Comparison of ENCODE assay signal across 9 cellular contexts in the genomic region with DNA sequence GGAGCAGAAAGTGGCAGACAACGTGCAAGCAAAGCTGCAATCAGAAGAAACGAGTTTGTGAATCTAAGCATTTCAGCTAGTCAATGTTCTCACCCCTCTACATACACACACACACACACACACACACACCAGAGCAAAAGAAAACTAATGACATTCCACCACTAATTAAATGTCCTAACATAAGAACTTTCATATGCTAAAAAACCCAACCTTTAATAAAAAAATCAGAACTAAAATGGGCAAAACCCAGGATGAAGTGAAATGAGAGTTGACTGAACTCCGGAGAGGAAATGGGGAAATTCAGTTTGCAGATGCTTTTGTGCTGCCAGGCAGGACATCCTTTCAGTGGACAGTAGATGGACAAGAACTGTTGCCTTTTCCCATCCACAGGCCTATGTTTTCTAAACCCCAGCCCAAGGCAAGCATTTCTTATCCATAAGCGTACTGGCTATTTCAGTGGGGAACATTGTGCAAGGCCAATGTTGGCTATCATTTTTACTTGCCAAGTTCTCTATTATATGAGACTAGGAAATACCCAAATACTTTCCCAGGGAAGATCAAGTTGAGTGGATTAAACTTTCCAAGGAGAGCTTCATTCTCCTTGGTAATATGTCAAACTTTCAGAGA. TPM values are rescaled to one million over a fixed set of nuclear protein-coding genes. Genes with fewer than 3 reads are reported as not detected.
A peak's percentile ranks its signal among the peaks of the same experiment; 100 is the strongest.
DNase-seq lines count a peak whose midpoint lies in the region; ATAC-seq and TF ChIP-seq lines count a peak whose summit lies in the region.
"Had no signal": no experiment of that assay in that cellular context is flagged by ENCODE, and none has a peak within 500 bp of the region (broad histone marks: within the 10 kb centered on the region; RNA-seq: fewer than 3 reads in every experiment).

No MANE protein-coding gene starts in this region.

- H3K4me3 ChIP-seq in HCT116 (replicated peaks in 1 of 2; ENCODE audit: low read depth in 1 of 2, low read length in 2 of 2) (no peak overlapping the region), cardiac fibroblast (replicated peaks in 1 of 2; ENCODE audit: low read depth in 2 of 2, low read length in 2 of 2) (no peak overlapping the region), smooth muscle cell (no peak overlapping the region)

- DNase-seq in HCT116 (ENCODE audit: low read depth, low spot score) = no peak
- DNase-seq in cardiac fibroblast (ENCODE audit: low read depth in 2 of 2) = peak; percentile 76 to 81
- no peak for DNase-seq in smooth muscle cell (lab: John Stamatoyannopoulos, UW; ENCODE audit: unreplicated experiment)
- no peak for DNase-seq in activated CD4-positive, alpha-beta T cell treated with anti-CD3 and anti-CD28 coated beads for 36 hours
- no peak for DNase-seq in MV-4-11 (lab: John Stamatoyannopoulos, UW)
- DNase-seq in D341Med (ENCODE audit: low spot score) = no peak
- DNase-seq: cerebellar nuclear complex had no signal

- peaks cover 2% of the 10 kb centered on the region for H3K4me1 Mint-ChIP-seq in activated CD4-positive, alpha-beta T cell treated with anti-CD3 and anti-CD28 coated beads for 36 hours

- H4K20me1 ChIP-seq in HCT116 (ENCODE audit: insufficient read depth) = no peaks in the 10 kb centered on the region
- H4K20me1 ChIP-seq in smooth muscle cell (ENCODE audit: low read depth) = no peaks in the 10 kb centered on the region

- no peaks in the 10 kb centered on the region for H3K36me3 ChIP-seq in HCT116 (ENCODE audit: control insufficient read depth in 1 of 2, insufficient read depth in 2 of 2, low read length in 2 of 2)
- no peaks in the 10 kb centered on the region for H3K36me3 ChIP-seq in smooth muscle cell (ENCODE audit: low read depth)

- no peaks in the 10 kb centered on the region for H3K9me2 ChIP-seq in HCT116 (ENCODE audit: insufficient read depth)

- H3K4me2 ChIP-seq in HCT116 (ENCODE audit: low read length) = peak overlapping the region; percentile 56
- peak overlapping the region; percentile 61 for H3K4me2 ChIP-seq in smooth muscle cell

- no peak overlapping the region for H3K9ac ChIP-seq in HCT116 (ENCODE audit: low read length)
- H3K9ac ChIP-seq in smooth muscle cell (ENCODE audit: low read depth) = no peak overlapping the region

- H2AFZ ChIP-seq in HCT116 (ENCODE audit: low read depth, low read length, poor library complexity, severe bottlenecking) (peak overlapping the region; percentile 39), smooth muscle cell (ENCODE audit: low read depth) (no peak overlapping the region)

- no peaks in the 10 kb centered on the region for H3K27me3 ChIP-seq in HCT116 (ENCODE audit: insufficient read depth, low read length)
- H3K27me3 ChIP-seq in layer of hippocampus (ENCODE audit: control insufficient read depth, insufficient read depth, low read length) = no peaks in the 10 kb centered on the region
- no peaks in the 10 kb centered on the region for H3K27me3 ChIP-seq in smooth muscle cell (ENCODE audit: low read depth)

- intact Hi-C loops in HCT116 (cut with micrococcal nuclease) = loop anchor here (1.0 to 10.0 kb wide), 5 partner anchors 100 to 780 kb away; a partner anchor contains a TSS
- intact Hi-C loops in activated CD4-positive, alpha-beta T cell treated with anti-CD3 and anti-CD28 coated beads for 36 hours (cut with DNase I, micrococcal nuclease) = loop anchor here (1.0 kb wide), 1 partner anchor 210 kb away; no protein-coding TSS in a partner anchor

- no peak for TF ChIP-seq RAD21 in HCT116 (IDR thresholded peaks at IDR 0.05; ENCODE audit: low read depth)

- WGBS in smooth muscle cell (ENCODE audit: low lambda C conversion rate) = 36% methylated on average over 4 of the region's 4 CpGs

- no TSS peak for BruUV-seq in HCT116 (replicated peaks; lab: Mats Ljungman, UMichigan)

- H3K27ac ChIP-seq in HCT116 (ENCODE audit: low read depth, low read length) (no peak overlapping the region), layer of hippocampus (ENCODE audit: low read depth, low read length) (peak overlapping the region; percentile 25), smooth muscle cell (ENCODE audit: low read depth) (peak overlapping the region; percentile 81)

- peaks cover 10% of the 10 kb centered on the region for H3F3A ChIP-seq in smooth muscle cell (ENCODE audit: low read depth)

- H3K9me3 ChIP-seq in HCT116 (ENCODE audit: control insufficient read depth in 1 of 2, insufficient read depth in 1 of 2, low read depth in 1 of 2, low read length in 2 of 2) = no peaks in the 10 kb centered on the region
- no peaks in the 10 kb centered on the region for H3K9me3 ChIP-seq in smooth muscle cell (replicated peaks; ENCODE audit: low read depth)

- H3K27ac Mint-ChIP-seq in activated CD4-positive, alpha-beta T cell treated with anti-CD3 and anti-CD28 coated beads for 36 hours = no peak overlapping the region

- POLR2A ChIA-PET in HCT116 (lab: Charles Lee) = no interaction called here
- POLR2A ChIA-PET in activated CD4-positive, alpha-beta T cell treated with anti-CD3 and anti-CD28 coated beads for 36 hours (lab: Charles Lee) = no interaction called here

- peaks cover 11 to 17% of the 10 kb centered on the region in 2 experiments for H3K4me1 ChIP-seq in HCT116 (ENCODE audit: control insufficient read depth in 1 of 2, insufficient read depth in 2 of 2, low read length in 2 of 2)
- H3K4me1 ChIP-seq in smooth muscle cell (ENCODE audit: low read depth) = peaks cover 16% of the 10 kb centered on the region

- CTCF ChIA-PET in HCT116 (lab: Charles Lee) = interaction anchor here (1.2 to 1.3 kb wide), 2 partner anchors 17 to 208 kb away, joined by 3 to 5 read pairs; no protein-coding TSS in a partner anchor
- CTCF ChIA-PET in activated CD4-positive, alpha-beta T cell treated with anti-CD3 and anti-CD28 coated beads for 36 hours (lab: Charles Lee) = interaction anchor here (0.6 to 1.5 kb wide), 7 partner anchors 8 to 197 kb away, joined by 3 to 6 read pairs (median 5); no protein-coding TSS in a partner anchor

- ATAC-seq in HCT116 = peak; percentile 27; the same call in 1 of the 2 replicates
- no peak for ATAC-seq in activated CD4-positive, alpha-beta T cell treated with anti-CD3 and anti-CD28 coated beads for 36 hours
- ATAC-seq in GM21367 (IDR thresholded peaks at IDR 0.05; ENCODE audit: unreplicated experiment) = no peak

- RAD21 ChIA-PET in HCT116 (lab: Charles Lee; ENCODE audit: low non-redundant PET in 1 of 2, low total read pairs in 2 of 2, uncharacterized antibody in 2 of 2, unreplicated experiment in 2 of 2) = no interaction called here

- H3K79me2 ChIP-seq in HCT116 (ENCODE audit: insufficient read depth, low read length) (no peaks in the 10 kb centered on the region), smooth muscle cell (ENCODE audit: low read depth) (peaks cover 9% of the 10 kb centered on the region)

- TF ChIP-seq CTCF in HCT116 (IDR thresholded peaks at IDR 0.05 in 2 of 3, conservative IDR thresholded peaks at IDR 0.05 in 1 of 3; ENCODE audit: borderline replicate concordance in 1 of 3, insufficient read depth in 1 of 3, low read depth in 2 of 3, low read length in 2 of 3) (no peak), cardiac fibroblast (IDR thresholded peaks at IDR 0.05; ENCODE audit: low read depth, low read length) (no peak), smooth muscle cell (IDR thresholded peaks at IDR 0.05; ENCODE audit: borderline replicate concordance, insufficient read depth, poor library complexity, severe bottlenecking) (no peak)

- TF ChIP-seq POLR2A in HCT116 (IDR thresholded peaks at IDR 0.05; ENCODE audit: borderline replicate concordance, extremely low read depth, insufficient read depth, insufficient read length) = no peak

- no peak overlapping the region for H3K4me3 Mint-ChIP-seq in activated CD4-positive, alpha-beta T cell treated with anti-CD3 and anti-CD28 coated beads for 36 hours

- H3K36me3 Mint-ChIP-seq in activated CD4-positive, alpha-beta T cell treated with anti-CD3 and anti-CD28 coated beads for 36 hours (ENCODE audit: low read depth) = peaks cover 1% of the 10 kb centered on the region

- peaks cover 2% of the 10 kb centered on the region for H3K9me3 Mint-ChIP-seq in activated CD4-positive, alpha-beta T cell treated with anti-CD3 and anti-CD28 coated beads for 36 hours (ENCODE audit: low read depth)

- H3K27me3 Mint-ChIP-seq in activated CD4-positive, alpha-beta T cell treated with anti-CD3 and anti-CD28 coated beads for 36 hours = peaks cover 13% of the 10 kb centered on the region

TF ChIP-seq in HCT116, 20 proteins besides CTCF, POLR2A, EP300 and RAD21 (continues in another document):
- TF ChIP-seq SRF (IDR thresholded peaks at IDR 0.05; ENCODE audit: low read depth) = no peak
- TF ChIP-seq TCF7L2 (IDR thresholded peaks at IDR 0.05; ENCODE audit: borderline replicate concordance, extremely low read depth, insufficient read depth, insufficient read length) = no peak
- TF ChIP-seq, protein P1, sequence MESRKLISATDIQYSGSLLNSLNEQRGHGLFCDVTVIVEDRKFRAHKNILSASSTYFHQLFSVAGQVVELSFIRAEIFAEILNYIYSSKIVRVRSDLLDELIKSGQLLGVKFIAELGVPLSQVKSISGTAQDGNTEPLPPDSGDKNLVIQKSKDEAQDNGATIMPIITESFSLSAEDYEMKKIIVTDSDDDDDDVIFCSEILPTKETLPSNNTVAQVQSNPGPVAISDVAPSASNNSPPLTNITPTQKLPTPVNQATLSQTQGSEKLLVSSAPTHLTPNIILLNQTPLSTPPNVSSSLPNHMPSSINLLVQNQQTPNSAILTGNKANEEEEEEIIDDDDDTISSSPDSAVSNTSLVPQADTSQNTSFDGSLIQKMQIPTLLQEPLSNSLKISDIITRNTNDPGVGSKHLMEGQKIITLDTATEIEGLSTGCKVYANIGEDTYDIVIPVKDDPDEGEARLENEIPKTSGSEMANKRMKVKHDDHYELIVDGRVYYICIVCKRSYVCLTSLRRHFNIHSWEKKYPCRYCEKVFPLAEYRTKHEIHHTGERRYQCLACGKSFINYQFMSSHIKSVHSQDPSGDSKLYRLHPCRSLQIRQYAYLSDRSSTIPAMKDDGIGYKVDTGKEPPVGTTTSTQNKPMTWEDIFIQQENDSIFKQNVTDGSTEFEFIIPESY (IDR thresholded peaks at IDR 0.05; ENCODE audit: extremely low read depth, insufficient replicate concordance, low read length) = no peak
- TF ChIP-seq, protein P2, sequence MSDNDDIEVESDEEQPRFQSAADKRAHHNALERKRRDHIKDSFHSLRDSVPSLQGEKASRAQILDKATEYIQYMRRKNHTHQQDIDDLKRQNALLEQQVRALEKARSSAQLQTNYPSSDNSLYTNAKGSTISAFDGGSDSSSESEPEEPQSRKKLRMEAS (IDR thresholded peaks at IDR 0.05) = no peak
- TF ChIP-seq EZH2 (IDR thresholded peaks at IDR 0.05) = no peak
- no peak for TF ChIP-seq ELF1 (IDR thresholded peaks at IDR 0.05; ENCODE audit: borderline replicate concordance, low read depth)

RNA-seq across cellular contexts. Expression of a gene that starts 27.2 kb away (rescaled TPM):
- 1.5 TPM for total RNA-seq in HCT116 (2021; ENCODE audit: unreplicated experiment)
- polyA plus RNA-seq in HCT116 (2012) = 0.37 and 0.53 TPM in 2 replicates
- total RNA-seq in smooth muscle cell = 26.9 and 29.5 TPM in 2 replicates
- polyA plus RNA-seq in smooth muscle cell = 16.0 TPM in 2 replicates
- not detected for total RNA-seq in activated CD4-positive, alpha-beta T cell treated with anti-CD3 and anti-CD28 coated beads for 36 hours

Comparison
In these comparisons a context has a peak if more than half of its experiments do, and no peak if none do; other contexts are left out.
1. DNase-seq: peak in cardiac fibroblast (2 of 2); none in HCT116 (single experiment), smooth muscle cell (single experiment), activated CD4-positive, alpha-beta T cell treated with anti-CD3 and anti-CD28 coated beads for 36 hours (single experiment), MV-4-11 (single experiment) and D341Med (single experiment).
2. RNA of a gene that starts 27.2 kb away (total RNA-seq): 26.9 to 29.5 TPM in smooth muscle cell; 1.5 TPM in HCT116 (single experiment) and not detected in activated CD4-positive, alpha-beta T cell treated with anti-CD3 and anti-CD28 coated beads for 36 hours; every median in the first group is over 10 times any median in the second.